ENCODE assay signal across 17 cellular contexts in the genomic region with DNA sequence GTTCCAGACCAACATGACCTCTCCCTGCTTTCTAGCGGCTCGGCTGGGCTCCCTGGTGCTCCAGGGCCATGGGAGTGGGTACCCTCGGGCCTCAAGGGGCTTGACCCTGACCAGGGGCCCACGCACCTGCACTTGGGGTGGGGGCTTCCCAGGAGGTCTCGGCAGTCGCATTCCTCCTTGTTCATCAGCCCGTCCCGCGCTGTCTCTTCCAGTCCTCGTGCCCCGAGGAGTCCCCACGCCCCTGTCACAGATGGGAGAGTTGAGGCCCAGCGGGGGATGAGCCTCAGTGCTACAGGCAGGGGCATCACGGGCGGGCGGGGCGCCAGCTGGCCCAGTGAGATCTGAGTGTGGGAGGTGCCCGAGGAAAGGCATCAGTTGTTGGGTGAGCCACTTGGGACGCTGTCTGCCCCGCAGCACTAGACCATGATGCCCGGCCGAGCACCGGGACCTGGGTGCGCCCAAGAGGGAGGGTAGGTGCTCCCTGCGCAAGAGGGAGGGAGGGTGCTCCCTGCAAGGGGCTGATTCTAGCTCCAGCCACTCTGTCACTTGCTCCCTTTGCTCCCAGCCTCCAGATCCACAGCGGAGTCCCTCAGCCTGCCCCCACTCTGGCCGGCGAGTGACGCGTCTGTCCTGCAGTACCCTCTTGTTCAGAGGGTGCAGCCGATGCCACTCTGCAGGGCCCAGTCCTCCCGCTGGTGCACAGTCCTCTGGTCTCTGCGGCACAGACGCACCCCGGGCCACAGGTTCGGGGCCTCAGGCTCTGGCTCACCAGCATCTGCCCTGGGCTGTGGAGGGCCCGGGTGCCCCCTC. TPM values are rescaled to one million over a fixed set of nuclear protein-coding genes. Genes with fewer than 3 reads are reported as not detected.
DNase-seq lines count a peak whose midpoint lies in the region; ATAC-seq and TF ChIP-seq lines count a peak whose summit lies in the region.
"Had no signal": no experiment of that assay in that cellular context is flagged by ENCODE, and none has a peak within 500 bp of the region (broad histone marks: within the 10 kb centered on the region; RNA-seq: fewer than 3 reads in every experiment).

No MANE protein-coding gene starts in this region.

- peak overlapping the region; percentile 38; the same call in 1 of the 2 replicates for H3K27ac Mint-ChIP-seq in HFFc6
- no peak overlapping the region for H3K27ac Mint-ChIP-seq in activated CD8-positive, alpha-beta memory T cell treated with anti-CD3 and anti-CD28 coated beads, Interleukin-2, amount 10 ng/mL, durations not matched to agents 7 days and 5 days
- H3K27ac Mint-ChIP-seq in activated CD4-positive, alpha-beta T cell treated with anti-CD3 and anti-CD28 coated beads for 36 hours = no peak overlapping the region
- H3K27ac Mint-ChIP-seq: CD8-positive, alpha-beta memory T cell; neural progenitor cell had no signal

- H3K36me3 ChIP-seq in BLaER1 = peaks cover 12% of the 10 kb centered on the region; the same call in 1 of the 2 replicates
- no peaks in the 10 kb centered on the region for H3K36me3 ChIP-seq in Panc1 (ENCODE audit: control insufficient read depth, insufficient read depth, low read length)
- no peaks in the 10 kb centered on the region for H3K36me3 ChIP-seq in mucosa of descending colon (ENCODE audit: low read depth)
- no peaks in the 10 kb centered on the region for H3K36me3 ChIP-seq in upper lobe of right lung
- H3K36me3 ChIP-seq: lower lobe of right lung, neural progenitor cell, stomach, tibial artery had no signal

- H3K9ac ChIP-seq in BLaER1 = peak overlapping the region; percentile 53
- H3K9ac ChIP-seq: neural progenitor cell had no signal

- peaks cover 13% of the 10 kb centered on the region for H4K20me1 ChIP-seq in BLaER1

- CTCF ChIA-PET in Panc1 (lab: Charles Lee) = no interaction called here
- CTCF ChIA-PET in activated CD8-positive, alpha-beta memory T cell treated with anti-CD3 and anti-CD28 coated beads, Interleukin-2, amount 10 ng/mL, durations not matched to agents 7 days and 5 days (lab: Charles Lee) = no interaction called here
- CTCF ChIA-PET in activated CD4-positive, alpha-beta T cell treated with anti-CD3 and anti-CD28 coated beads for 36 hours (lab: Charles Lee) = interaction anchor here (0.6 kb wide), 1 partner anchor 91 kb away, joined by 3 read pairs; no protein-coding TSS in a partner anchor

- no peak overlapping the region for H3K4me3 Mint-ChIP-seq in HFFc6
- no peak overlapping the region for H3K4me3 Mint-ChIP-seq in activated CD8-positive, alpha-beta memory T cell treated with anti-CD3 and anti-CD28 coated beads, Interleukin-2, amount 10 ng/mL, durations not matched to agents 7 days and 5 days
- H3K4me3 Mint-ChIP-seq in activated CD4-positive, alpha-beta T cell treated with anti-CD3 and anti-CD28 coated beads for 36 hours = no peak overlapping the region
- H3K4me3 Mint-ChIP-seq: CD8-positive, alpha-beta memory T cell; GM23338; neural progenitor cell had no signal

- TF ChIP-seq CTCF in HFFc6 (IDR thresholded peaks at IDR 0.05) (no peak), Panc1 (IDR thresholded peaks at IDR 0.05) (no peak), mucosa of descending colon (IDR thresholded peaks at IDR 0.05) (no peak), upper lobe of right lung (IDR thresholded peaks at IDR 0.05) (no peak)

- H3K9me3 Mint-ChIP-seq in HFFc6 = no peaks in the 10 kb centered on the region
- H3K9me3 Mint-ChIP-seq in activated CD8-positive, alpha-beta memory T cell treated with anti-CD3 and anti-CD28 coated beads, Interleukin-2, amount 10 ng/mL, durations not matched to agents 7 days and 5 days (ENCODE audit: low read depth) = no peaks in the 10 kb centered on the region
- no peaks in the 10 kb centered on the region for H3K9me3 Mint-ChIP-seq in activated CD4-positive, alpha-beta T cell treated with anti-CD3 and anti-CD28 coated beads for 36 hours (ENCODE audit: low read depth)
- H3K9me3 Mint-ChIP-seq: CD8-positive, alpha-beta memory T cell; neural progenitor cell had no signal

- ATAC-seq in Panc1 (peak; percentile 7), mucosa of descending colon (no peak), upper lobe of right lung (no peak)
- ATAC-seq in activated CD8-positive, alpha-beta memory T cell treated with anti-CD3 and anti-CD28 coated beads, Interleukin-2, amount 10 ng/mL, durations not matched to agents 7 days and 5 days = no peak
- no peak for ATAC-seq in activated CD4-positive, alpha-beta T cell treated with anti-CD3 and anti-CD28 coated beads for 36 hours
- ATAC-seq: GM23338, lower lobe of right lung had no signal

- no TSS peak for BruUV-seq in Panc1 (replicated peaks; lab: Mats Ljungman, UMichigan)

- peaks cover 11% of the 10 kb centered on the region; the same call in 1 of the 2 replicates for H3K4me1 Mint-ChIP-seq in HFFc6 (ENCODE audit: low read depth)
- peaks cover 3% of the 10 kb centered on the region for H3K4me1 Mint-ChIP-seq in activated CD8-positive, alpha-beta memory T cell treated with anti-CD3 and anti-CD28 coated beads, Interleukin-2, amount 10 ng/mL, durations not matched to agents 7 days and 5 days
- H3K4me1 Mint-ChIP-seq in activated CD4-positive, alpha-beta T cell treated with anti-CD3 and anti-CD28 coated beads for 36 hours = no peaks in the 10 kb centered on the region
- H3K4me1 Mint-ChIP-seq: CD8-positive, alpha-beta memory T cell had no signal

- DNase-seq in HFFc6 (no peak), Panc1 (ENCODE audit: low read depth, low spot score) (no peak), mucosa of descending colon (peak in 2 of 3 donors; percentile 8 to 38), upper lobe of right lung (no peak)
- no peak for DNase-seq in activated CD8-positive, alpha-beta memory T cell treated with anti-CD3 and anti-CD28 coated beads, Interleukin-2, amount 10 ng/mL, durations not matched to agents 7 days and 5 days
- DNase-seq in activated CD4-positive, alpha-beta T cell treated with anti-CD3 and anti-CD28 coated beads for 36 hours = no peak
- DNase-seq: activated naive CD4-positive, alpha-beta T cell treated with Interleukin-2 at 50 U/mL for 16 hours; activated T-cell treated with anti-CD3 and anti-CD28 coated beads, Interleukin-2, amount 50 U/mL, for 48 hours; CD8-positive, alpha-beta memory T cell; lower lobe of right lung; NCI-H1417 treated with DMSO at 0.1 percent for 48 hours; NCI-H510A treated with DMSO at 0.1 percent for 48 hours; tibial artery had no signal

- H3K36me3 Mint-ChIP-seq in HFFc6 (ENCODE audit: low read depth) = no peaks in the 10 kb centered on the region
- H3K36me3 Mint-ChIP-seq in activated CD8-positive, alpha-beta memory T cell treated with anti-CD3 and anti-CD28 coated beads, Interleukin-2, amount 10 ng/mL, durations not matched to agents 7 days and 5 days = no peaks in the 10 kb centered on the region
- no peaks in the 10 kb centered on the region for H3K36me3 Mint-ChIP-seq in activated CD4-positive, alpha-beta T cell treated with anti-CD3 and anti-CD28 coated beads for 36 hours (ENCODE audit: low read depth)
- H3K36me3 Mint-ChIP-seq: CD8-positive, alpha-beta memory T cell; neural progenitor cell had no signal

- no peaks in the 10 kb centered on the region for H3K9me3 ChIP-seq in BLaER1
- H3K9me3 ChIP-seq in Panc1 (ENCODE audit: control insufficient read depth, insufficient read depth, low read depth, low read length) = no peaks in the 10 kb centered on the region
- no peaks in the 10 kb centered on the region for H3K9me3 ChIP-seq in mucosa of descending colon
- no peaks in the 10 kb centered on the region for H3K9me3 ChIP-seq in upper lobe of right lung
- H3K9me3 ChIP-seq: lower lobe of right lung, stomach, tibial artery had no signal

- peak overlapping the region; percentile 72 for H3K27ac ChIP-seq in BLaER1
- no peak overlapping the region; the same call in 1 of the 2 replicates for H3K27ac ChIP-seq in Panc1 (ENCODE audit: low read length)
- H3K27ac ChIP-seq in upper lobe of right lung = no peak overlapping the region
- H3K27ac ChIP-seq: lower lobe of right lung, neural progenitor cell, stomach, tibial artery had no signal

- H3K4me3 ChIP-seq in BLaER1 (peak overlapping the region; percentile 51), Panc1 (ENCODE audit: low read depth in 2 of 2, low read length in 2 of 2) (no peak overlapping the region), mucosa of descending colon (no peak overlapping the region), upper lobe of right lung (no peak overlapping the region)
- H3K4me3 ChIP-seq: GM23338, lower lobe of right lung, neural progenitor cell, tibial artery had no signal

- peaks cover 2% of the 10 kb centered on the region for H3K27me3 Mint-ChIP-seq in HFFc6 (ENCODE audit: insufficient read depth)
- no peaks in the 10 kb centered on the region for H3K27me3 Mint-ChIP-seq in activated CD8-positive, alpha-beta memory T cell treated with anti-CD3 and anti-CD28 coated beads, Interleukin-2, amount 10 ng/mL, durations not matched to agents 7 days and 5 days
- H3K27me3 Mint-ChIP-seq in activated CD4-positive, alpha-beta T cell treated with anti-CD3 and anti-CD28 coated beads for 36 hours = peaks cover 5% of the 10 kb centered on the region

- 0 out of 2 replicates have a peak, but pooled peaks cover 3% of the 10 kb centered on the region for H3K27me3 ChIP-seq in BLaER1
- no peaks in the 10 kb centered on the region for H3K27me3 ChIP-seq in Panc1 (ENCODE audit: control insufficient read depth, insufficient read depth, low read length)
- peaks cover 10% of the 10 kb centered on the region for H3K27me3 ChIP-seq in upper lobe of right lung
- H3K27me3 ChIP-seq: neural progenitor cell had no signal

- intact Hi-C loops in Panc1 (cut with micrococcal nuclease; ENCODE audit: unreplicated experiment) = no loop called here
- intact Hi-C loops in mucosa of descending colon (cut with DNase I, micrococcal nuclease) = no loop called here
- intact Hi-C loops in upper lobe of right lung (cut with DNase I) = no loop called here
- intact Hi-C loops in activated CD4-positive, alpha-beta T cell treated with anti-CD3 and anti-CD28 coated beads for 36 hours (cut with DNase I, micrococcal nuclease) = no loop called here

- POLR2A ChIA-PET in Panc1 (lab: Charles Lee) = no interaction called here
- POLR2A ChIA-PET in activated CD4-positive, alpha-beta T cell treated with anti-CD3 and anti-CD28 coated beads for 36 hours (lab: Charles Lee) = no interaction called here

- H3K4me1 ChIP-seq in BLaER1 (peaks cover 70% of the 10 kb centered on the region), Panc1 (ENCODE audit: control insufficient read depth, insufficient read depth, low read length) (peaks cover 10% of the 10 kb centered on the region), mucosa of descending colon (ENCODE audit: low read depth) (no peaks in the 10 kb centered on the region), upper lobe of right lung (no peaks in the 10 kb centered on the region)
- H3K4me1 ChIP-seq: lower lobe of right lung, neural progenitor cell, tibial artery had no signal

- in situ Hi-C loops in Panc1 (cut with HindIII; ENCODE audit: low pct_unique_long_range_greater_than_20kb, low sequenced_read_pairs) = no loop called here

- H3K4me2 ChIP-seq in BLaER1 = peak overlapping the region; percentile 93
- H3K4me2 ChIP-seq: GM23338, neural progenitor cell had no signal

RNA-seq across cellular contexts. Expression of a gene that starts 23.8 kb away (rescaled TPM):
- 10 to 100 TPM; 23.9 to 31.5 (median 26.6) TPM for total RNA-seq in HFFc6 (2021; fragmentation: NEBNext Ultra II Directional; extraction: Animal tissue kit (Norgen Biotek cat#: 25700))
- 30.0 TPM for total RNA-seq in Panc1 (2021; ENCODE audit: unreplicated experiment)
- polyA plus RNA-seq in Panc1 (2012; ENCODE audit: insufficient read length) = 47.0 TPM
- 1 to 10 TPM; 1.1 to 5.3 (median 1.4) TPM for total RNA-seq in mucosa of descending colon
- not detected for total RNA-seq in activated CD8-positive, alpha-beta memory T cell treated with anti-CD3 and anti-CD28 coated beads, Interleukin-2, amount 10 ng/mL, durations not matched to agents 7 days and 5 days
- total RNA-seq in upper lobe of right lung = 4.1 TPM
- total RNA-seq in activated CD4-positive, alpha-beta T cell treated with anti-CD3 and anti-CD28 coated beads for 36 hours = not detected
- polyA plus RNA-seq: CD8-positive, alpha-beta memory T cell had no signal

RNA-seq across cellular contexts. Expression of a gene that starts 42.5 kb away (rescaled TPM):
- 10 to 100 TPM; 21.4 to 35.0 (median 25.5) TPM for total RNA-seq in HFFc6 (2021; fragmentation: NEBNext Ultra II Directional; extraction: Animal tissue kit (Norgen Biotek cat#: 25700))
- 72.1 TPM for total RNA-seq in Panc1 (2021; ENCODE audit: unreplicated experiment)
- polyA plus RNA-seq in Panc1 (2012; ENCODE audit: insufficient read length) = 92.3 TPM
- total RNA-seq in mucosa of descending colon = 10 to 100 TPM; 20.0 to 60.4 (median 28.3) TPM
- 10 to 100 TPM; 20.2 to 24.4 TPM for total RNA-seq in activated CD8-positive, alpha-beta memory T cell treated with anti-CD3 and anti-CD28 coated beads, Interleukin-2, amount 10 ng/mL, durations not matched to agents 7 days and 5 days
- total RNA-seq in upper lobe of right lung = 32.4 TPM
- total RNA-seq in activated CD4-positive, alpha-beta T cell treated with anti-CD3 and anti-CD28 coated beads for 36 hours = 10 to 100 TPM; 12.9 to 14.4 TPM

Comparison
In these comparisons a context has a peak if more than half of its experiments do, and no peak if none do; other contexts are left out.
1. DNase-seq: peak in mucosa of descending colon (2 of 3); none in HFFc6 (single experiment), Panc1 (single experiment), activated CD8-positive, alpha-beta memory T cell treated with anti-CD3 and anti-CD28 coated beads, Interleukin-2, amount 10 ng/mL, durations not matched to agents 7 days and 5 days (single experiment), upper lobe of right lung (single experiment) and activated CD4-positive, alpha-beta T cell treated with anti-CD3 and anti-CD28 coated beads for 36 hours (single experiment).